1 cellular context compared by ENCODE assay signal in the genomic region with DNA sequence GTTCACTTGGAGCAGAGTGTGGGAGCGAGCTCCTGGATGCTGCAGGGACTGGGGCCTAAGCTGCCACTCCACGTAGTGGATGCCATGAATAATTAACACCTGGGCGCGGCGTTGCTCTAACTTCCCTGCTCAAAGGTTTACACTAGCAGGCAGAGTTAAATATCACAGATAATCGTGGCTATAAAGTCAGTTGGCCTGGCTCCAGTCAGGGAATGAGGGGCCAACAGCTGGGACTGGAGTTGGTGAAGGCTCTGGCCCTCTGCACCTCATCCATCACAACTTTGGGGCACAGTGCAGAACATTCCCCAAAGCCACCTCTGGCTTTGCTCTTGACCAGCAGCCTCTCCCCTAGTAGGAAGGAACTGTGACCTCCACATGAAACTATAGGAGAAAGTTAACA.
TF ChIP-seq lines count a peak whose summit lies in the region.

No MANE protein-coding gene starts in this region.

TF ChIP-seq in H1, 55 proteins besides CTCF, POLR2A, EP300 and RAD21:
- peak; percentile 33; the same call in 1 of the 2 replicates for TF ChIP-seq SUZ12 (IDR thresholded peaks at IDR 0.05; ENCODE audit: low read length)
- TF ChIP-seq SIN3A (conservative IDR thresholded peaks at IDR 0.05 in 1 of 2, IDR thresholded peaks at IDR 0.05 in 1 of 2; ENCODE audit: low read depth in 1 of 2, low read length in 2 of 2), result no peak
- peak; percentile 48 for TF ChIP-seq EZH2 (IDR thresholded peaks at IDR 0.05; ENCODE audit: low read depth, low read length, severe bottlenecking)
